In genomic region chr16:56576585-56577299, GRCh38 we compare ENCODE assay signal across 8 cellular contexts. TPM values are rescaled to one million over a fixed set of nuclear protein-coding genes. Genes with fewer than 3 reads are reported as not detected.
DNase-seq lines count a peak whose midpoint lies in the region; ATAC-seq and TF ChIP-seq lines count a peak whose summit lies in the region.

No MANE protein-coding gene starts in this region.

- DNase-seq in Ammon's horn (ENCODE audit: low spot score) (peak; percentile 40), HL-60 (ENCODE audit: low read depth in 1 of 2, low spot score in 1 of 2) (peak; percentile 48 to 80), SHP77 treated with DMSO at 0.1 percent for 48 hours (lab: John Stamatoyannopoulos, UW) (peak; percentile 43), activated gamma-delta T cell treated with Interleukin-2 at 50 U/mL for 16 hours (peak; percentile 76), glutamatergic neuron (peak; percentile 47), psoas muscle (peak; percentile 75 to 85), aorta (peak; percentile 79 to 91)

- intact Hi-C loops in psoas muscle (cut with DNase I): loop anchor here in 1 of 2 donors (1.0 kb wide), 1 partner anchor 126 kb away; no protein-coding TSS in a partner anchor
- intact Hi-C loops in aorta (cut with DNase I): loop anchor here in 1 of 2 donors (5.0 kb wide), 1 partner anchor 126 kb away; no protein-coding TSS in a partner anchor

- H3K4me3 Mint-ChIP-seq in glutamatergic neuron (ENCODE audit: unreplicated experiment): no peak overlapping the region

- H3K27me3 Mint-ChIP-seq in glutamatergic neuron (ENCODE audit: unreplicated experiment): peaks cover 3% of the 10 kb centered on the region

- H3K4me1 ChIP-seq in psoas muscle (no peaks in the 10 kb centered on the region), aorta (ENCODE audit: control insufficient read depth in 1 of 2, insufficient read depth in 2 of 2, low read length in 2 of 2) (no peaks in the 10 kb centered on the region)

- no peaks in the 10 kb centered on the region for H3K36me3 ChIP-seq in psoas muscle (ENCODE audit: insufficient read depth in 1 of 2, low read depth in 1 of 2)
- no peaks in the 10 kb centered on the region for H3K36me3 ChIP-seq in aorta (ENCODE audit: control insufficient read depth in 1 of 2, insufficient read depth in 2 of 2, low read length in 1 of 2)

- peaks cover 5% of the 10 kb centered on the region for H3K36me3 Mint-ChIP-seq in glutamatergic neuron (ENCODE audit: unreplicated experiment)

- H3K27me3 ChIP-seq in HL-60 (ENCODE audit: insufficient read depth, poor library complexity, severe bottlenecking) (peaks cover 3% of the 10 kb centered on the region), psoas muscle (ENCODE audit: insufficient read depth in 3 of 3, low read length in 2 of 3) (no peaks in the 10 kb centered on the region), aorta (ENCODE audit: control insufficient read depth in 1 of 2, insufficient read depth in 2 of 2, low read length in 1 of 2) (no peaks in the 10 kb centered on the region)

- H3K9me3 ChIP-seq in psoas muscle: peaks cover 5% of the 10 kb centered on the region
- H3K9me3 ChIP-seq in aorta (ENCODE audit: control insufficient read depth, low read length): no peaks in the 10 kb centered on the region

- no peaks in the 10 kb centered on the region for H3K4me1 Mint-ChIP-seq in glutamatergic neuron (ENCODE audit: low read depth, unreplicated experiment)

- no peak overlapping the region for H3K27ac Mint-ChIP-seq in glutamatergic neuron (ENCODE audit: unreplicated experiment)

- H3K9me3 Mint-ChIP-seq in glutamatergic neuron (ENCODE audit: unreplicated experiment): peaks cover 2% of the 10 kb centered on the region

- WGBS in psoas muscle, 3 donors: 38 to 54% (median 43%) methylated on average over 8 of the region's 8 CpGs
- WGBS in aorta, 2 donors: 41 to 43% methylated on average over 8 of the region's 8 CpGs

- ATAC-seq in GM19328 (IDR thresholded peaks at IDR 0.05; ENCODE audit: unreplicated experiment) (peak; percentile 75), psoas muscle (peak; percentile 72 to 94 (median 88)), aorta (ENCODE audit: low FRiP score) (peak; percentile 85)

- H3K27ac ChIP-seq in HL-60 (replicated peaks) (no peak overlapping the region), psoas muscle (no peak overlapping the region), aorta (ENCODE audit: low read depth in 1 of 2, low read length in 2 of 2) (no peak overlapping the region)

- no peak overlapping the region for H3K4me3 ChIP-seq in HL-60 (replicated peaks; ENCODE audit: insufficient read depth, low read length)
- no peak overlapping the region for H3K4me3 ChIP-seq in psoas muscle
- no peak overlapping the region for H3K4me3 ChIP-seq in aorta (ENCODE audit: low read length in 2 of 2)

- TF ChIP-seq CTCF in HL-60 (IDR thresholded peaks at IDR 0.05; ENCODE audit: insufficient read depth, low read length) (peak; percentile 74), glutamatergic neuron (IDR thresholded peaks at IDR 0.05; ENCODE audit: partially characterized antibody, unreplicated experiment) (peak; percentile 54), psoas muscle (IDR thresholded peaks at IDR 0.05) (peak; percentile 63)

RNA-seq across cellular contexts. Expression of gene MT4, which starts 11.9 kb away (rescaled TPM):
- total RNA-seq in glutamatergic neuron (ENCODE audit: unreplicated experiment) (not detected), psoas muscle (not detected), aorta (not detected)
- polyA plus RNA-seq in psoas muscle (not detected), aorta (not detected)

RNA-seq across cellular contexts. Expression of gene MT3, which starts 12.6 kb away (rescaled TPM):
- total RNA-seq in glutamatergic neuron (ENCODE audit: unreplicated experiment) (not detected), psoas muscle (10 to 100 TPM in 1 of 4 donors, 1 to 10 TPM in 1, under 1 TPM in 1, not detected in 1; 0.57 to 10.5 (median 5.9) TPM), aorta (1 to 10 TPM in 1 of 2 donors, not detected in 1; 1.6 TPM)
- polyA plus RNA-seq in psoas muscle (1 to 10 TPM in 2 of 3 donors, under 1 TPM in 1; 0.80 to 7.3 (median 2.5) TPM), aorta (not detected)

RNA-seq across cellular contexts. Expression of gene MT2A, which starts 31.6 kb away (rescaled TPM):
- total RNA-seq in glutamatergic neuron (ENCODE audit: unreplicated experiment): not detected
- 1,000 to 10,000 TPM in 3 of 4 donors, 100 to 1,000 TPM in 1; 342 to 5,614 (median 2,291) TPM for total RNA-seq in psoas muscle
- over 10,000 TPM in 1 of 3 donors, 1,000 to 10,000 TPM in 2; 1,603 to 11,565 (median 3,170) TPM for polyA plus RNA-seq in psoas muscle
- 1,000 to 10,000 TPM in 1 of 2 donors, 100 to 1,000 TPM in 1; 146 to 1,375 TPM for total RNA-seq in aorta
- 1,000 to 10,000 TPM in 1 of 2 donors, 100 to 1,000 TPM in 1; 320 to 1,681 TPM for polyA plus RNA-seq in aorta

RNA-seq across cellular contexts. Expression of gene MT1E, which starts 48.8 kb away (rescaled TPM):
- total RNA-seq in glutamatergic neuron (ENCODE audit: unreplicated experiment): not detected
- 100 to 1,000 TPM in 2 of 4 donors, 10 to 100 TPM in 2; 44.1 to 669 (median 256) TPM for total RNA-seq in psoas muscle
- 100 to 1,000 TPM; 122 to 556 (median 477) TPM for polyA plus RNA-seq in psoas muscle
- total RNA-seq in aorta: 100 to 1,000 TPM in 1 of 2 donors, 10 to 100 TPM in 1; 47.8 to 355 TPM
- polyA plus RNA-seq in aorta: 100 to 1,000 TPM; 185 to 606 TPM

RNA-seq across cellular contexts. Expression of gene MT1M, which starts 55.7 kb away (rescaled TPM):
- not detected for total RNA-seq in glutamatergic neuron (ENCODE audit: unreplicated experiment)
- 100 to 1,000 TPM in 1 of 4 donors, 10 to 100 TPM in 1, 1 to 10 TPM in 2; 1.4 to 288 (median 12.8) TPM for total RNA-seq in psoas muscle
- polyA plus RNA-seq in psoas muscle: 100 to 1,000 TPM in 2 of 3 donors, 10 to 100 TPM in 1; 21.8 to 569 (median 300) TPM
- total RNA-seq in aorta: 100 to 1,000 TPM in 1 of 2 donors, 10 to 100 TPM in 1; 11.8 to 129 TPM
- polyA plus RNA-seq in aorta: 10 to 100 TPM; 40.1 to 72.2 TPM

Comparison
In these comparisons a context has a peak if more than half of its experiments do, and no peak if none do; other contexts are left out.
1. RNA of gene MT2A, which starts 31.6 kb away (total RNA-seq): 342 to 5,614 TPM in psoas muscle and 146 to 1,375 TPM in aorta; not detected in glutamatergic neuron (single experiment); every median in the first group is over 10 times any median in the second.
2. Peak in every context shown above with its lines, with median percentiles within 50 percentile points of each other: DNase-seq, ATAC-seq and CTCF ChIP-seq.